ENCODE assay signal across 9 cellular contexts in genomic region chr9:96617439-96618185, GRCh38. TPM values are rescaled to one million over a fixed set of nuclear protein-coding genes. Genes with fewer than 3 reads are reported as not detected.
DNase-seq lines count a peak whose midpoint lies in the region; ATAC-seq and TF ChIP-seq lines count a peak whose summit lies in the region.
"Had no signal": no experiment of that assay in that cellular context is flagged by ENCODE, and none has a peak within 500 bp of the region (broad histone marks: within the 10 kb centered on the region; RNA-seq: fewer than 3 reads in every experiment).

No MANE protein-coding gene starts in this region.

- no peaks in the 10 kb centered on the region for H3K27me3 ChIP-seq in right lobe of liver
- H3K27me3 ChIP-seq: colonic mucosa had no signal

- intact Hi-C loops in right lobe of liver (cut with DNase I): loop anchor here in 1 of 2 donors (5.0 kb wide), 1 partner anchor 50 kb away; no protein-coding TSS in a partner anchor

- H3K4me3 Mint-ChIP-seq in activated CD8-positive, alpha-beta memory T cell treated with anti-CD3 and anti-CD28 coated beads, Interleukin-2, amount 10 ng/mL, durations not matched to agents 7 days and 5 days: peak overlapping the region; percentile 20
- H3K4me3 Mint-ChIP-seq in chondrocyte (ENCODE audit: unreplicated experiment): peak overlapping the region; percentile 76

- no peak for ATAC-seq in activated CD8-positive, alpha-beta memory T cell treated with anti-CD3 and anti-CD28 coated beads, Interleukin-2, amount 10 ng/mL, durations not matched to agents 7 days and 5 days
- ATAC-seq in right lobe of liver: peak in 2 of 4 donors; percentile 3 to 5

- H3K4me1 Mint-ChIP-seq in activated CD8-positive, alpha-beta memory T cell treated with anti-CD3 and anti-CD28 coated beads, Interleukin-2, amount 10 ng/mL, durations not matched to agents 7 days and 5 days: peaks cover 7% of the 10 kb centered on the region
- H3K4me1 Mint-ChIP-seq in chondrocyte (ENCODE audit: low read depth): peaks cover 35% of the 10 kb centered on the region

- no peak overlapping the region for H3K27ac Mint-ChIP-seq in activated CD8-positive, alpha-beta memory T cell treated with anti-CD3 and anti-CD28 coated beads, Interleukin-2, amount 10 ng/mL, durations not matched to agents 7 days and 5 days
- peak overlapping the region; percentile 75 for H3K27ac Mint-ChIP-seq in chondrocyte (ENCODE audit: unreplicated experiment)

- no peaks in the 10 kb centered on the region for H3K36me3 Mint-ChIP-seq in activated CD8-positive, alpha-beta memory T cell treated with anti-CD3 and anti-CD28 coated beads, Interleukin-2, amount 10 ng/mL, durations not matched to agents 7 days and 5 days
- no peaks in the 10 kb centered on the region for H3K36me3 Mint-ChIP-seq in chondrocyte (ENCODE audit: low read depth)

- H3K9me3 Mint-ChIP-seq in activated CD8-positive, alpha-beta memory T cell treated with anti-CD3 and anti-CD28 coated beads, Interleukin-2, amount 10 ng/mL, durations not matched to agents 7 days and 5 days (ENCODE audit: low read depth): no peaks in the 10 kb centered on the region
- no peaks in the 10 kb centered on the region for H3K9me3 Mint-ChIP-seq in chondrocyte (ENCODE audit: low read depth)

- H3K36me3 ChIP-seq in right lobe of liver: no peaks in the 10 kb centered on the region
- H3K36me3 ChIP-seq: colonic mucosa had no signal

- no peaks in the 10 kb centered on the region for H3K9me3 ChIP-seq in right lobe of liver
- H3K9me3 ChIP-seq: colonic mucosa had no signal

- no peak for TF ChIP-seq CTCF in chondrocyte (IDR thresholded peaks at IDR 0.05)
- no peak for TF ChIP-seq CTCF in right lobe of liver (IDR thresholded peaks at IDR 0.05)

- H3K4me1 ChIP-seq in right lobe of liver: peaks cover 0 to 16% (median 4%) of the 10 kb centered on the region in 4 donors
- H3K4me1 ChIP-seq: colonic mucosa had no signal

- no peak for DNase-seq in activated CD8-positive, alpha-beta memory T cell treated with anti-CD3 and anti-CD28 coated beads, Interleukin-2, amount 10 ng/mL, durations not matched to agents 7 days and 5 days
- DNase-seq in activated CD8-positive, alpha-beta memory T cell treated with anti-CD3 and anti-CD28 coated beads, Interleukin-2, amount 50 U/mL, for 48 hours: no peak
- DNase-seq in chondrocyte (ENCODE audit: low spot score) (no peak), right lobe of liver (peak in 1 of 3 donors; percentile 48), NCI-H1694 treated with DMSO at 0.1 percent for 48 hours (lab: John Stamatoyannopoulos, UW) (no peak), OCI-M1 (lab: John Stamatoyannopoulos, UW) (no peak), amniotic stem cell (lab: John Stamatoyannopoulos, UW) (no peak)

- CTCF ChIA-PET in activated CD8-positive, alpha-beta memory T cell treated with anti-CD3 and anti-CD28 coated beads, Interleukin-2, amount 10 ng/mL, durations not matched to agents 7 days and 5 days (lab: Charles Lee): no interaction called here

- WGBS in right lobe of liver (ENCODE audit: insufficient coverage, low coverage, low lambda C conversion rate, missing lambda C conversion rate): 63% methylated on average over 13 of the region's 22 CpGs

- peak overlapping the region; percentile 57 to 76 (median 60) for H3K4me3 ChIP-seq in right lobe of liver

- peaks cover 64% of the 10 kb centered on the region for H3K27me3 Mint-ChIP-seq in activated CD8-positive, alpha-beta memory T cell treated with anti-CD3 and anti-CD28 coated beads, Interleukin-2, amount 10 ng/mL, durations not matched to agents 7 days and 5 days
- H3K27me3 Mint-ChIP-seq in chondrocyte (ENCODE audit: low read depth): no peaks in the 10 kb centered on the region

- H3K27ac ChIP-seq in right lobe of liver (peak overlapping the region in 2 of 3 donors; percentile 94 to 98), temporal lobe (ENCODE audit: low read depth, low read length) (peak overlapping the region; percentile 87)

- no peak for TF ChIP-seq POLR2A in right lobe of liver (IDR thresholded peaks at IDR 0.05)

RNA-seq across cellular contexts. Expression of gene CDC14B, which starts 2.0 kb away (rescaled TPM):
- 1 to 10 TPM; 1.1 to 4.8 TPM for total RNA-seq in activated CD8-positive, alpha-beta memory T cell treated with anti-CD3 and anti-CD28 coated beads, Interleukin-2, amount 10 ng/mL, durations not matched to agents 7 days and 5 days
- 14.5 to 16.8 TPM (median 15.5 TPM) in 3 replicates for total RNA-seq in chondrocyte
- 10 to 100 TPM; 13.7 to 38.0 (median 25.7) TPM for total RNA-seq in right lobe of liver
- 17.7 TPM for total RNA-seq in temporal lobe

RNA-seq across cellular contexts. Expression of gene PRXL2C, which starts 37.5 kb away (rescaled TPM):
- 10 to 100 TPM in 1 of 2 experiments, 1 to 10 TPM in 1; 7.0 to 10.0 TPM for total RNA-seq in activated CD8-positive, alpha-beta memory T cell treated with anti-CD3 and anti-CD28 coated beads, Interleukin-2, amount 10 ng/mL, durations not matched to agents 7 days and 5 days
- total RNA-seq in chondrocyte: 20.7 to 24.7 TPM (median 20.9 TPM) in 3 replicates
- total RNA-seq in right lobe of liver: 10 to 100 TPM in 1 of 6 experiments, 1 to 10 TPM in 5; 2.9 to 10.7 (median 5.6) TPM
- 2.7 TPM for total RNA-seq in temporal lobe
